ENCODE assay signal across 39 cellular contexts in the genomic region with DNA sequence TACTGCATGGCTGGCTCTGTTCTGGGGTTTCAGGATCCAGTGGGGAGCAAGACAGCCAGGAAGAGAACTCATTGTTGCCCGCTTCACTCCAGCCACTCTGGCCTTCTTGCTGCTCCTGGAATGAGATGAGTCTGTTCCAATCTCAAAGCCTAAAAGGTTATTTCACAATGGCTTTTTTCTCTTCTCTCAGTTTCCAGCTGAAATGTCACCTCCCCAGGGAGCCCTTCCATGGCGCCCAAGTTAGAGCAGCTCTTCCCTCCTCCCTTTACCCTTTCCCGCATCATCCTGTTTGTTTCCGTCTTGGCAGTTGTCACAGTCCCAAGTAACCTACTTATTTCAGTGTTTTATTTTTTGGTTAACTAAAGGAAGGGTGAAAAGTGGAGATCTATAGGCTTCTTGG. TPM values are rescaled to one million over a fixed set of nuclear protein-coding genes. Genes with fewer than 3 reads are reported as not detected.
"Had no signal": no experiment of that assay in that cellular context is flagged by ENCODE, and none has a peak within 500 bp of the region (broad histone marks: within the 10 kb centered on the region; RNA-seq: fewer than 3 reads in every experiment).

No MANE protein-coding gene starts in this region.

- H3K9me3 ChIP-seq: MG63 had no signal

- H3K36me3 ChIP-seq: MG63 had no signal

- H3K27me3 ChIP-seq: MG63 had no signal

- H3K27ac ChIP-seq: KMS-11 had no signal

- H3K4me3 ChIP-seq: MG63 had no signal

- DNase-seq: Karpas-422, Kasumi-1, KBM-7, KG1, MG63, MM.1S, MV-4-11, NCI-H1048, NCI-H1092, NCI-H1092 treated with DMSO at 0.1 percent for 48 hours, NCI-H1105, NCI-H1105 treated with DMSO at 0.1 percent for 48 hours, NCI-H1417, NCI-H1417 treated with DMSO at 0.1 percent for 48 hours, NCI-H1436, NCI-H1436 treated with DMSO at 0.1 percent for 48 hours, NCI-H146, NCI-H1694, NCI-H1694 treated with DMSO at 0.1 percent for 48 hours, NCI-H187, NCI-H187 treated with DMSO at 0.1 percent for 48 hours, NCI-H1930, NCI-H2029, NCI-H2029 treated with DMSO at 0.1 percent for 48 hours, NCI-H2081, NCI-H2081 treated with DMSO at 0.1 percent for 48 hours, NCI-H2107, NCI-H2171, NCI-H2171 treated with DMSO at 0.1 percent for 48 hours, NCI-H2227 treated with DMSO at 0.1 percent for 48 hours, NCI-H226, NCI-H345, NCI-H446, NCI-H446 treated with DMSO at 0.1 percent for 48 hours had no signal

RNA-seq across cellular contexts. Expression of gene PLA2G2A, which starts 15.8 kb away (rescaled TPM):
- total RNA-seq: LHCN-M2, M059J, MCF 10A, NCI-H460 had no signal

RNA-seq across cellular contexts. Expression of gene PLA2G2E, which starts 40.2 kb away (rescaled TPM):
- total RNA-seq: LHCN-M2, M059J, MCF 10A, NCI-H460 had no signal
